9 cellular contexts compared by ENCODE assay signal in genomic region chr2:101806123-101806522, GRCh38.
DNase-seq lines count a peak whose midpoint lies in the region; ATAC-seq and TF ChIP-seq lines count a peak whose summit lies in the region.
"Had no signal": no experiment of that assay in that cellular context is flagged by ENCODE, and none has a peak within 500 bp of the region (broad histone marks: within the 10 kb centered on the region; RNA-seq: fewer than 3 reads in every experiment).

No MANE protein-coding gene starts in this region.

- H3K4me1 ChIP-seq in SK-N-SH (ENCODE audit: control insufficient read depth in 1 of 2, insufficient read depth in 2 of 2, low read depth in 1 of 2, low read length in 1 of 2) (peaks cover 62 to 65% of the 10 kb centered on the region in 2 experiments), spleen (peaks cover 21 to 86% (median 42%) of the 10 kb centered on the region in 6 donors)

- 16% methylated on average over 5 of the region's 5 CpGs for WGBS in SK-N-SH (ENCODE audit: low lambda C conversion rate)
- WGBS in spleen, 5 donors = 34 to 55% (median 50%) methylated on average over 5 of the region's 5 CpGs

- no peak for TF ChIP-seq RAD21 in SK-N-SH (IDR thresholded peaks at IDR 0.05; ENCODE audit: low read length)

- H3K4me1 Mint-ChIP-seq in activated CD4-positive, alpha-beta T cell treated with anti-CD3 and anti-CD28 coated beads for 36 hours = peaks cover 67% of the 10 kb centered on the region

- intact Hi-C loops in activated CD4-positive, alpha-beta T cell treated with anti-CD3 and anti-CD28 coated beads for 36 hours (cut with DNase I, micrococcal nuclease) = no loop called here
- intact Hi-C loops in spleen (cut with DNase I; ENCODE audit: low total_unique reads) = no loop called here

- H3K9me3 ChIP-seq in SK-N-SH (no peaks in the 10 kb centered on the region), spleen (no peaks in the 10 kb centered on the region)

- no peaks in the 10 kb centered on the region for H3K9me3 Mint-ChIP-seq in activated CD4-positive, alpha-beta T cell treated with anti-CD3 and anti-CD28 coated beads for 36 hours (ENCODE audit: low read depth)

- H3K4me3 ChIP-seq in SK-N-SH (ENCODE audit: low read depth in 2 of 2, low read length in 1 of 2) (peak overlapping the region in 1 of 2 experiments; percentile 14; a peak in 3 of 4 replicates), fibroblast of villous mesenchyme (ENCODE audit: low read depth, low read length) (no peak overlapping the region), spleen (peak overlapping the region in 1 of 8 donors; percentile 14)

- H3K4me2 ChIP-seq in SK-N-SH = peak overlapping the region; percentile 77

- TF ChIP-seq CTCF in SK-N-SH (IDR thresholded peaks at IDR 0.05) = no peak
- no peak for TF ChIP-seq CTCF in fibroblast of villous mesenchyme (IDR thresholded peaks at IDR 0.05; ENCODE audit: insufficient read depth, low read depth, low read length)
- TF ChIP-seq CTCF in spleen (IDR thresholded peaks at IDR 0.05 in 8 of 11, conservative IDR thresholded peaks at IDR 0.05 in 3 of 11) = no peak

- POLR2A ChIA-PET in activated CD4-positive, alpha-beta T cell treated with anti-CD3 and anti-CD28 coated beads for 36 hours (lab: Charles Lee) = no interaction called here
- POLR2A ChIA-PET in SK-N-SH (lab: Yijun Ruan, JAX) = interaction anchor here (1.0 kb wide), 1 partner anchor 109 kb away, joined by 4 read pairs; the partner anchor contains the start of gene MAP4K4

- H4K20me1 ChIP-seq in SK-N-SH (ENCODE audit: insufficient read depth) = peaks cover 90% of the 10 kb centered on the region

- peaks cover 30% of the 10 kb centered on the region for H3F3A ChIP-seq in SK-N-SH (replicated peaks; ENCODE audit: insufficient read depth)

- ATAC-seq in activated CD4-positive, alpha-beta T cell treated with anti-CD3 and anti-CD28 coated beads for 36 hours = peak; percentile 79
- ATAC-seq in GM19395 (IDR thresholded peaks at IDR 0.05; ENCODE audit: unreplicated experiment) (no peak), GM21717 (IDR thresholded peaks at IDR 0.05; ENCODE audit: unreplicated experiment) (no peak)

- 0 out of 4 replicates have a peak, but pooled peaks of 1 of the 2 experiments have one; percentile 30 for TF ChIP-seq EP300 in SK-N-SH (IDR thresholded peaks at IDR 0.05; ENCODE audit: borderline replicate concordance in 1 of 2, low read depth in 1 of 2, low read length in 1 of 2)

- DNase-seq in activated CD4-positive, alpha-beta T cell treated with anti-CD3 and anti-CD28 coated beads for 36 hours = peak; percentile 58
- no peak for DNase-seq in activated CD4-positive, alpha-beta T cell treated with anti-CD3 and anti-CD28 coated beads, Interleukin-2, amount 50 U/mL, for 4 hours
- DNase-seq in SK-N-SH (no peak), fibroblast of villous mesenchyme (ENCODE audit: low read depth) (peak; percentile 75), spleen (no peak), RPMI8226 (no peak)
- DNase-seq: effector CD8-positive, alpha-beta T cell had no signal

- no peak overlapping the region for H2AFZ ChIP-seq in SK-N-SH (ENCODE audit: low read depth)

- H3K4me3 Mint-ChIP-seq in activated CD4-positive, alpha-beta T cell treated with anti-CD3 and anti-CD28 coated beads for 36 hours = no peak overlapping the region

- H3K36me3 Mint-ChIP-seq in activated CD4-positive, alpha-beta T cell treated with anti-CD3 and anti-CD28 coated beads for 36 hours (ENCODE audit: low read depth) = peaks cover 11% of the 10 kb centered on the region

- H3K27ac ChIP-seq in SK-N-SH (ENCODE audit: low read depth in 2 of 2, low read length in 1 of 2) = peak overlapping the region; percentile 93 to 95
- H3K27ac ChIP-seq in spleen = peak overlapping the region in 7 of 8 donors; percentile 19 to 66 (median 53)

- no peaks in the 10 kb centered on the region for H3K9me2 ChIP-seq in SK-N-SH

- H3K27me3 Mint-ChIP-seq in activated CD4-positive, alpha-beta T cell treated with anti-CD3 and anti-CD28 coated beads for 36 hours = no peaks in the 10 kb centered on the region

- CTCF ChIA-PET in activated CD4-positive, alpha-beta T cell treated with anti-CD3 and anti-CD28 coated beads for 36 hours (lab: Charles Lee) = interaction anchor here (1.0 kb wide), 1 partner anchor 16 kb away, joined by 3 read pairs; no protein-coding TSS in a partner anchor
- CTCF ChIA-PET in SK-N-SH (lab: Yijun Ruan, JAX) = interaction anchor here (1.2 to 1.6 kb wide), 3 partner anchors 10 to 109 kb away, joined by 3 to 7 read pairs (median 4); partner anchors contain the start of gene MAP4K4

- H3K36me3 ChIP-seq in SK-N-SH (replicated peaks in 1 of 2; ENCODE audit: control insufficient read depth in 1 of 2, insufficient read depth in 2 of 2, low read length in 1 of 2) = no peaks in the 10 kb centered on the region
- H3K36me3 ChIP-seq in spleen = peaks cover 0 to 4% (median 0%) of the 10 kb centered on the region in 6 donors

- TF ChIP-seq POLR2A in spleen (IDR thresholded peaks at IDR 0.05) = no peak

- H3K79me2 ChIP-seq in SK-N-SH (ENCODE audit: insufficient read depth) = peaks cover 100% of the 10 kb centered on the region

- H3K27ac Mint-ChIP-seq in activated CD4-positive, alpha-beta T cell treated with anti-CD3 and anti-CD28 coated beads for 36 hours = peak overlapping the region; percentile 75

- peak overlapping the region; percentile 47; the same call in 1 of the 2 replicates for H3K9ac ChIP-seq in SK-N-SH

- H3K27me3 ChIP-seq in SK-N-SH (ENCODE audit: insufficient read depth) (no peaks in the 10 kb centered on the region), spleen (replicated peaks in 1 of 7) (no peaks in the 10 kb centered on the region)

TF ChIP-seq in SK-N-SH, 30 proteins besides CTCF, POLR2A, EP300 and RAD21 (continues in another document):
- TF ChIP-seq NFIC (IDR thresholded peaks at IDR 0.05; ENCODE audit: borderline replicate concordance) (peak; percentile 25; the same call in 1 of the 2 replicates), REST (IDR thresholded peaks at IDR 0.05; ENCODE audit: low read depth, low read length) (no peak), USF2 (IDR thresholded peaks at IDR 0.05; ENCODE audit: borderline replicate concordance, low read depth, low read length) (no peak), EZH2phosphoT487 (IDR thresholded peaks at IDR 0.05; ENCODE audit: borderline replicate concordance, low read depth) (no peak), SIN3A (IDR thresholded peaks at IDR 0.05; ENCODE audit: borderline replicate concordance, low read depth, low read length) (0 out of 2 replicates have a peak, but pooled peaks have one; percentile 43), JUND (IDR thresholded peaks at IDR 0.05) (peak; percentile 79), POLR2AphosphoS5 (IDR thresholded peaks at IDR 0.05; ENCODE audit: low read depth, low read length) (no peak), PBX3 (IDR thresholded peaks at IDR 0.05) (0 out of 2 replicates have a peak, but pooled peaks have one; percentile 29), MEF2A (IDR thresholded peaks at IDR 0.05; ENCODE audit: borderline replicate concordance, low read depth) (no peak), TEAD4 (IDR thresholded peaks at IDR 0.05; ENCODE audit: borderline replicate concordance, insufficient read depth) (0 out of 2 replicates have a peak, but pooled peaks have one; percentile 37)

Comparison
In these comparisons a context has a peak if more than half of its experiments do, and no peak if none do; other contexts are left out.
1. DNase-seq: peak in activated CD4-positive, alpha-beta T cell treated with anti-CD3 and anti-CD28 coated beads for 36 hours (single experiment) and fibroblast of villous mesenchyme (single experiment); none in activated CD4-positive, alpha-beta T cell treated with anti-CD3 and anti-CD28 coated beads, Interleukin-2, amount 50 U/mL, for 4 hours (0 of 2), SK-N-SH (single experiment), spleen (single experiment) and RPMI8226 (single experiment).